Comparison of ENCODE assay signal across 29 cellular contexts in genomic region chr3:53902711-53903110, GRCh38. TPM values are rescaled to one million over a fixed set of nuclear protein-coding genes. Genes with fewer than 3 reads are reported as not detected.
A peak's percentile ranks its signal among the peaks of the same experiment; 100 is the strongest.
DNase-seq lines count a peak whose midpoint lies in the region; ATAC-seq, FAIRE-seq and TF ChIP-seq lines count a peak whose summit lies in the region.
"Had no signal": no experiment of that assay in that cellular context is flagged by ENCODE, and none has a peak within 500 bp of the region (broad histone marks: within the 10 kb centered on the region; RNA-seq: fewer than 3 reads in every experiment).

No MANE protein-coding gene starts in this region.

- H3K36me3 ChIP-seq in pancreas: no peaks in the 10 kb centered on the region
- H3K36me3 ChIP-seq: BE2C, BLaER1 had no signal

- H3K27me3 ChIP-seq in pancreas: no peaks in the 10 kb centered on the region
- H3K27me3 ChIP-seq: BE2C, BLaER1 had no signal

- TF ChIP-seq CTCF in epithelial cell of esophagus (IDR thresholded peaks at IDR 0.05; ENCODE audit: insufficient read depth, low read depth, low read length, missing control alignments): no peak
- TF ChIP-seq CTCF in pancreas (IDR thresholded peaks at IDR 0.05): no peak

- FAIRE-seq in pancreas (lab: Jason Lieb, UNC): peak; percentile 32
- FAIRE-seq: A204.1, GM12878, GM12892, GM18507, GM19239 had no signal

- ATAC-seq in pancreas: no peak
- no peak for ATAC-seq in GM18909 (IDR thresholded peaks at IDR 0.05; ENCODE audit: poor library complexity, unreplicated experiment)
- ATAC-seq: GM12878 had no signal

- H3K27ac ChIP-seq in pancreas: no peak overlapping the region
- H3K27ac ChIP-seq: BLaER1 had no signal

- H3K4me1 ChIP-seq in pancreas: no peaks in the 10 kb centered on the region
- H3K4me1 ChIP-seq: BE2C, BLaER1 had no signal

- WGBS in pancreas, 2 donors: 41 to 42% methylated on average over 5 of the region's 5 CpGs

- no peaks in the 10 kb centered on the region for H3K9me3 ChIP-seq in pancreas
- H3K9me3 ChIP-seq: BE2C, BLaER1 had no signal

- DNase-seq in epithelial cell of esophagus (ENCODE audit: low read depth) (peak; percentile 59), pancreas (no peak), T1000 (lab: John Stamatoyannopoulos, UW) (no peak), H4 (ENCODE audit: low spot score) (no peak)
- DNase-seq: 8988T; ACHN; BE2C; C1 segment of cervical spinal cord; CD4-positive, alpha-beta memory T cell; CD4-positive, CD25-positive, alpha-beta regulatory T cell; CD8-positive, alpha-beta memory T cell; COR-L47; DMS 273 treated with DMSO at 0.1 percent for 48 hours; DMS153; DMS53; DMS79; DND-41; EL; GDM1 had no signal

- H3K4me3 ChIP-seq in epithelial cell of esophagus (ENCODE audit: low read length): no peak overlapping the region
- H3K4me3 ChIP-seq in pancreas: no peak overlapping the region
- H3K4me3 ChIP-seq: BLaER1, GM12878 had no signal

- intact Hi-C loops in pancreas (cut with DNase I): no loop called here

RNA-seq across cellular contexts. Expression of gene SELENOK, which starts 11.1 kb away (rescaled TPM):
- total RNA-seq in pancreas: 10 to 100 TPM; 16.0 to 31.8 (median 25.9) TPM
- 10 to 100 TPM; 48.3 to 63.6 TPM for polyA plus RNA-seq in pancreas
- 40.3 and 61.0 TPM in 2 replicates for total RNA-seq in H4 (2014; rRNA removed; shearing (Covaris generic))

RNA-seq across cellular contexts. Expression of gene ACTR8, which starts 20.8 kb away (rescaled TPM):
- 10 to 100 TPM in 5 of 6 donors, 1 to 10 TPM in 1; 9.5 to 19.2 (median 14.5) TPM for total RNA-seq in pancreas
- polyA plus RNA-seq in pancreas: 10 to 100 TPM; 12.2 to 12.5 TPM
- total RNA-seq in H4 (2014; rRNA removed; shearing (Covaris generic)): 14.1 and 22.3 TPM in 2 replicates

RNA-seq across cellular contexts. Expression of gene IL17RB, which starts 56.3 kb away (rescaled TPM):
- 10 to 100 TPM in 1 of 6 donors, 1 to 10 TPM in 5; 4.0 to 12.7 (median 6.2) TPM for total RNA-seq in pancreas
- polyA plus RNA-seq in pancreas: 10 to 100 TPM; 15.5 to 18.8 TPM
- 0.39 TPM in 2 replicates for total RNA-seq in H4 (2014; rRNA removed; shearing (Covaris generic))
- total RNA-seq: A673 had no signal
- polyA plus RNA-seq: AG04450 had no signal

RNA-seq across cellular contexts. Expression of gene CHDH, which starts 56.5 kb away (rescaled TPM):
- total RNA-seq in pancreas: 10 to 100 TPM; 15.9 to 28.2 (median 19.0) TPM
- polyA plus RNA-seq in pancreas: 10 to 100 TPM in 1 of 2 donors, 1 to 10 TPM in 1; 9.3 to 11.9 TPM
- 0.02 and 0.39 TPM in 2 replicates for total RNA-seq in H4 (2014; rRNA removed; shearing (Covaris generic))
- total RNA-seq: A673 had no signal
- polyA plus RNA-seq: CD14-positive monocyte; CD8-positive, alpha-beta memory T cell had no signal
